In the genomic region with DNA sequence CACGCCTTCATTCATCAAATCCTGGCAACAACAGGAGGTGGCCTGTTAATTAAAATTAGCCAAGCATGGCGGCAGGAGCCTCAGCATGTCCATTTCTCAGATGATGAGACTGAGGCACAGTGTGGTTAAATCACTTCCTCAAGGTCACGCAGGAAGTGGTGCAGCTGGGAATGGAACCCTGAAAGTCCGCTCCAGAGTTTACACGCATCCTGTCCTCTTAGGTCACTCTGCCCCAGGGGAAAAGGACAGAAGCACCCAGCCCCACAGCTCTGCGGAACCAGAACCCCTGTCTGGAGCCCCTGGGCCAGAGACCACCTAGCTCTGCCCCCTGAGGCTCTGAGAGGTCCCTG, we compare ENCODE assay signal across 11 cellular contexts. TPM values are rescaled to one million over a fixed set of nuclear protein-coding genes. Genes with fewer than 3 reads are reported as not detected.
DNase-seq lines count a peak whose midpoint lies in the region; ATAC-seq lines count a peak whose summit lies in the region.
"Had no signal": no experiment of that assay in that cellular context is flagged by ENCODE, and none has a peak within 500 bp of the region (broad histone marks: within the 10 kb centered on the region; RNA-seq: fewer than 3 reads in every experiment).

No MANE protein-coding gene starts in this region.

- DNase-seq in H4 (ENCODE audit: low spot score) = peak; percentile 58
- DNase-seq in SKM-1 (lab: John Stamatoyannopoulos, UW; ENCODE audit: unreplicated experiment) = peak; percentile 44
- peak; percentile 52 for DNase-seq in left lobe of liver (ENCODE audit: low spot score)
- no peak for DNase-seq in stimulated activated effector memory CD8-positive, alpha-beta T cell treated with anti-CD3 and anti-CD28 coated beads, Interleukin-12 subunit alpha, Interleukin-12 subunit beta, amount 100 ng/mL, for 72 hours (ENCODE audit: low spot score in 2 of 2)
- DNase-seq in NCI-H524 (lab: John Stamatoyannopoulos, UW) = no peak
- DNase-seq in NCI-H1694 treated with DMSO at 0.1 percent for 48 hours (lab: John Stamatoyannopoulos, UW) = no peak
- no peak for DNase-seq in DMS 273 treated with DMSO at 0.1 percent for 48 hours (lab: John Stamatoyannopoulos, UW)
- DNase-seq: activated CD8-positive, alpha-beta memory T cell treated with anti-CD3 and anti-CD28 coated beads, Interleukin-2, amount 50 U/mL, for 4 hours; effector CD4-positive, alpha-beta T cell; HCEC 1CT had no signal

- no peaks in the 10 kb centered on the region for H3K9me3 Mint-ChIP-seq in stimulated activated effector memory CD8-positive, alpha-beta T cell treated with anti-CD3 and anti-CD28 coated beads, Interleukin-12 subunit alpha, Interleukin-12 subunit beta, amount 100 ng/mL, for 72 hours

- ATAC-seq in left lobe of liver (peak; percentile 8), GM19035 (IDR thresholded peaks at IDR 0.05; ENCODE audit: unreplicated experiment) (no peak)
- no peak for ATAC-seq in stimulated activated effector memory CD8-positive, alpha-beta T cell treated with anti-CD3 and anti-CD28 coated beads, Interleukin-12 subunit alpha, Interleukin-12 subunit beta, amount 100 ng/mL, for 72 hours

- H3K36me3 Mint-ChIP-seq in stimulated activated effector memory CD8-positive, alpha-beta T cell treated with anti-CD3 and anti-CD28 coated beads, Interleukin-12 subunit alpha, Interleukin-12 subunit beta, amount 100 ng/mL, for 72 hours = peaks cover 8% of the 10 kb centered on the region

- peak overlapping the region; percentile 69 for H3K27ac Mint-ChIP-seq in stimulated activated effector memory CD8-positive, alpha-beta T cell treated with anti-CD3 and anti-CD28 coated beads, Interleukin-12 subunit alpha, Interleukin-12 subunit beta, amount 100 ng/mL, for 72 hours

- peaks cover 19% of the 10 kb centered on the region for H3K4me1 Mint-ChIP-seq in stimulated activated effector memory CD8-positive, alpha-beta T cell treated with anti-CD3 and anti-CD28 coated beads, Interleukin-12 subunit alpha, Interleukin-12 subunit beta, amount 100 ng/mL, for 72 hours

- H3K4me3 Mint-ChIP-seq in stimulated activated effector memory CD8-positive, alpha-beta T cell treated with anti-CD3 and anti-CD28 coated beads, Interleukin-12 subunit alpha, Interleukin-12 subunit beta, amount 100 ng/mL, for 72 hours = no peak overlapping the region

RNA-seq across cellular contexts. Expression of a gene that starts 19.6 kb away (rescaled TPM):
- 2,177 and 2,312 TPM in 2 replicates for total RNA-seq in H4 (2014; rRNA removed; shearing (Covaris generic))
- total RNA-seq in left lobe of liver = 862 TPM

RNA-seq across cellular contexts. Expression of a gene that starts 50.0 kb away (rescaled TPM):
- 19.9 and 23.0 TPM in 2 replicates for total RNA-seq in H4 (2014; rRNA removed; shearing (Covaris generic))
- total RNA-seq in left lobe of liver = 2.9 TPM

RNA-seq across cellular contexts. Expression of a gene that starts 55.0 kb away (rescaled TPM):
- total RNA-seq in H4 (2014; rRNA removed; shearing (Covaris generic)) = 0.14 TPM in 1 of 2 replicates, not detected in the other
- 0.43 TPM for total RNA-seq in left lobe of liver

Comparison
In these comparisons a context has a peak if more than half of its experiments do, and no peak if none do; other contexts are left out.
1. DNase-seq: peak in H4 (single experiment), SKM-1 (single experiment) and left lobe of liver (single experiment); none in stimulated activated effector memory CD8-positive, alpha-beta T cell treated with anti-CD3 and anti-CD28 coated beads, Interleukin-12 subunit alpha, Interleukin-12 subunit beta, amount 100 ng/mL, for 72 hours (0 of 2), NCI-H524 (0 of 2), NCI-H1694 treated with DMSO at 0.1 percent for 48 hours (single experiment) and DMS 273 treated with DMSO at 0.1 percent for 48 hours (single experiment).